2 cellular contexts compared by ENCODE assay signal in the genomic region with DNA sequence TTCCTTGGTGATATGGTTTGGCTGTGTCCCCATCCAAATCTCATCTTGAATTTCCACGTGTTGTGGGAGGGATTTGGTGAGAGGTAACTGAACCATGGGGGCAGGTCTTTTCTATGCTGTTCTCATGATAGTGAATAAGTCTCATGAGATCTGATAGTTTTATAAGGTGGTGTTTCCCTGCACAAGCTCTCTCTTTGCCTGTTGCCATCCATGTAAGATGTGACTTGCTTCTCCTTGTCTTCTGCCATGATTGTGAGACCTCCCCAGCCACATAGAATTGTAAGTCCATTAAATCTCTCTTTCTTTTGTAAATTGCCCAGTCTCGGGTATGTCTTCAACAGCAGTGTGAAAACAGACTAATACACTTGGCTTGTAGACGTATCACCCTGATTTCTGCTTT.
DNase-seq lines count a peak whose midpoint lies in the region; ATAC-seq, FAIRE-seq and TF ChIP-seq lines count a peak whose summit lies in the region.
"Not testable (repeated sequence)": the region's sequence is repeated elsewhere in the genome, so short reads cannot be mapped to it uniquely, and the experiment has no call there.

No MANE protein-coding gene starts in this region.

- not testable (repeated sequence) for H3K4me3 ChIP-seq in HEK293 (ENCODE audit: low read depth, low read length); K562

- WGBS in K562 (ENCODE audit: insufficient coverage, low coverage, missing lambda C conversion rate) = 5% methylated on average over 3 of the region's 3 CpGs

- in situ Hi-C loops in K562 (cut with MboI) = loop anchor here (25.0 kb wide), 1 partner anchor 837 kb away; no protein-coding TSS in a partner anchor

- not testable (repeated sequence) for TF ChIP-seq CTCF in HEK293 (tag by site-specific recombination; IDR thresholded peaks at IDR 0.05); K562 (IDR thresholded peaks at IDR 0.05 in 2 of 3, conservative IDR thresholded peaks at IDR 0.05 in 1 of 3; ENCODE audit: insufficient read depth in 2 of 3, low read depth in 1 of 3, low read length in 3 of 3)

- not testable (repeated sequence) for H3K27me3 ChIP-seq in K562 (ENCODE audit: control insufficient read depth in 2 of 2, insufficient read depth in 2 of 2, low read length in 2 of 2)

- TF ChIP-seq RAD21 in K562 (CRISPR knock-in tag; conservative IDR thresholded peaks at IDR 0.05 in 1 of 2, IDR thresholded peaks at IDR 0.05 in 1 of 2) = not testable (repeated sequence)

- POLR2A ChIA-PET in HEK293 (lab: Yijun Ruan, JAX); K562 (lab: Yijun Ruan, JAX): not testable (repeated sequence)

- CTCF ChIA-PET in HEK293 (lab: Yijun Ruan, JAX); K562 (lab: Yijun Ruan, JAX; ENCODE audit: low intra/inter-chr PET ratio): not testable (repeated sequence)

- H3K36me3 ChIP-seq in HEK293 (ENCODE audit: control insufficient read depth in 2 of 2, insufficient read depth in 1 of 2, low read length in 2 of 2); K562 (ENCODE audit: control insufficient read depth, insufficient read depth, low read length): not testable (repeated sequence)

- H3K27ac ChIP-seq in HEK293 (ENCODE audit: extremely low read depth, low read depth, low read length); K562 (ENCODE audit: extremely low read depth, low read depth, low read length): not testable (repeated sequence)

- H3K9me1 ChIP-seq in K562 (ENCODE audit: control insufficient read depth, insufficient read depth, low read length) = not testable (repeated sequence)

- not testable (repeated sequence) for H3K79me2 ChIP-seq in K562 (ENCODE audit: control insufficient read depth, insufficient read depth, low read length)

- TF ChIP-seq POLR2A in K562 (conservative IDR thresholded peaks at IDR 0.05) = not testable (repeated sequence)

- H3K9me3 ChIP-seq in HEK293 (ENCODE audit: control insufficient read depth, insufficient read depth, low read depth, low read length); K562 (replicated peaks; ENCODE audit: control insufficient read depth, insufficient read depth, low read depth, low read length): not testable (repeated sequence)

- H3K9ac ChIP-seq in K562 (ENCODE audit: insufficient read depth in 1 of 2, low read depth in 2 of 2, low read length in 2 of 2) = not testable (repeated sequence)

- intact Hi-C loops in K562 (cut with micrococcal nuclease) = not testable (repeated sequence)

- H4K20me1 ChIP-seq in K562 (replicated peaks; ENCODE audit: control insufficient read depth, insufficient read depth, low read length) = not testable (repeated sequence)

- not testable (repeated sequence) for TF ChIP-seq EP300 in K562 (IDR thresholded peaks at IDR 0.05; ENCODE audit: low read length)

- not testable (repeated sequence) for H3K4me2 ChIP-seq in K562 (ENCODE audit: insufficient read depth, low read length)

- DNase-seq in K562 (ENCODE audit: extremely low read depth in 1 of 4, low spot score in 3 of 4) = not testable (repeated sequence)

- not testable (repeated sequence) for H3K4me1 ChIP-seq in HEK293 (ENCODE audit: control insufficient read depth, insufficient read depth, low read length); K562 (replicated peaks in 1 of 2; ENCODE audit: control insufficient read depth in 2 of 2, insufficient read depth in 2 of 2, low read length in 2 of 2)

- not testable (repeated sequence) for ATAC-seq in K562

- not testable (repeated sequence) for FAIRE-seq in K562 (lab: Jason Lieb, UNC)

- not testable (repeated sequence) for BruUV-seq in K562 (replicated peaks; lab: Mats Ljungman, UMichigan)

- H2AFZ ChIP-seq in K562 (ENCODE audit: low read depth, low read length) = not testable (repeated sequence)

TF ChIP-seq in HEK293, 187 proteins besides CTCF, POLR2A, EP300 and RAD21:
- peak; percentile 81 for TF ChIP-seq SETDB1 (IDR thresholded peaks at IDR 0.05; ENCODE audit: insufficient read length, low read length)

TF ChIP-seq in K562, 482 proteins besides CTCF, POLR2A, EP300 and RAD21:
- TF ChIP-seq ZNF431 (CRISPR knock-in tag; IDR thresholded peaks at IDR 0.05) = peak; percentile 74; the same call in 1 of the 2 replicates
